8 cellular contexts compared by ENCODE assay signal in genomic region chr1:184152944-184153343, GRCh38.
DNase-seq lines count a peak whose midpoint lies in the region; ATAC-seq and TF ChIP-seq lines count a peak whose summit lies in the region.

No MANE protein-coding gene starts in this region.

- H3K4me1 ChIP-seq in GM23338 (ENCODE audit: insufficient read depth): peaks cover 11% of the 10 kb centered on the region; the same call in 1 of the 2 replicates
- H3K4me1 ChIP-seq in right atrium auricular region: peaks cover 0 to 41% of the 10 kb centered on the region in 2 donors

- no peak overlapping the region for H3K4me2 ChIP-seq in GM23338

- CTCF ChIA-PET in activated CD8-positive, alpha-beta T cell treated with anti-CD3 and anti-CD28 coated beads, Interleukin-2, amount 10 ng/mL, durations not matched to agents 7 days and 5 days (lab: Charles Lee): interaction anchor here (1.1 kb wide), 1 partner anchor 70 kb away, joined by 3 read pairs; no protein-coding TSS in a partner anchor
- CTCF ChIA-PET in activated naive CD4-positive, alpha-beta T cell treated with anti-CD3 and anti-CD28 coated beads, Interleukin-2, amount 10 ng/mL, durations not matched to agents 7 days and 5 days (lab: Charles Lee): no interaction called here

- H3K4me1 Mint-ChIP-seq in GM23338: peaks cover 38% of the 10 kb centered on the region
- H3K4me1 Mint-ChIP-seq in activated CD8-positive, alpha-beta T cell treated with anti-CD3 and anti-CD28 coated beads, Interleukin-2, amount 10 ng/mL, durations not matched to agents 7 days and 5 days (ENCODE audit: low read depth): peaks cover 9% of the 10 kb centered on the region
- peaks cover 7% of the 10 kb centered on the region for H3K4me1 Mint-ChIP-seq in activated naive CD4-positive, alpha-beta T cell treated with anti-CD3 and anti-CD28 coated beads, Interleukin-2, amount 10 ng/mL, durations not matched to agents 7 days and 5 days
- peaks cover 11% of the 10 kb centered on the region for H3K4me1 Mint-ChIP-seq in stimulated activated memory B cell treated with anti-CD40 and anti-IgM and Interleukin-4, amounts not matched to agents 10 μg/mL and 1 μg/mL and 100 μg/mL, for 72 hours

- no peaks in the 10 kb centered on the region for H3K36me3 ChIP-seq in GM23338 (ENCODE audit: insufficient read depth)
- H3K36me3 ChIP-seq in right atrium auricular region: no peaks in the 10 kb centered on the region

- H3K27me3 Mint-ChIP-seq in GM23338 (ENCODE audit: insufficient read depth, low read depth, poor library complexity): peaks cover 9% of the 10 kb centered on the region
- peaks cover 28% of the 10 kb centered on the region for H3K27me3 Mint-ChIP-seq in activated CD8-positive, alpha-beta T cell treated with anti-CD3 and anti-CD28 coated beads, Interleukin-2, amount 10 ng/mL, durations not matched to agents 7 days and 5 days (ENCODE audit: low read depth)
- peaks cover 45% of the 10 kb centered on the region for H3K27me3 Mint-ChIP-seq in activated naive CD4-positive, alpha-beta T cell treated with anti-CD3 and anti-CD28 coated beads, Interleukin-2, amount 10 ng/mL, durations not matched to agents 7 days and 5 days
- H3K27me3 Mint-ChIP-seq in stimulated activated memory B cell treated with anti-CD40 and anti-IgM and Interleukin-4, amounts not matched to agents 10 μg/mL and 1 μg/mL and 100 μg/mL, for 72 hours: peaks cover 39% of the 10 kb centered on the region

- no peaks in the 10 kb centered on the region for H3K9me2 ChIP-seq in GM23338 (ENCODE audit: insufficient read depth)

- H3K9me3 Mint-ChIP-seq in GM23338: no peaks in the 10 kb centered on the region
- H3K9me3 Mint-ChIP-seq in activated CD8-positive, alpha-beta T cell treated with anti-CD3 and anti-CD28 coated beads, Interleukin-2, amount 10 ng/mL, durations not matched to agents 7 days and 5 days (ENCODE audit: insufficient read depth): no peaks in the 10 kb centered on the region
- no peaks in the 10 kb centered on the region for H3K9me3 Mint-ChIP-seq in activated naive CD4-positive, alpha-beta T cell treated with anti-CD3 and anti-CD28 coated beads, Interleukin-2, amount 10 ng/mL, durations not matched to agents 7 days and 5 days
- H3K9me3 Mint-ChIP-seq in stimulated activated memory B cell treated with anti-CD40 and anti-IgM and Interleukin-4, amounts not matched to agents 10 μg/mL and 1 μg/mL and 100 μg/mL, for 72 hours: no peaks in the 10 kb centered on the region

- ATAC-seq in GM23338: no peak
- no peak for ATAC-seq in activated CD8-positive, alpha-beta T cell treated with anti-CD3 and anti-CD28 coated beads, Interleukin-2, amount 10 ng/mL, durations not matched to agents 7 days and 5 days
- no peak for ATAC-seq in stimulated activated memory B cell treated with anti-CD40 and anti-IgM and Interleukin-4, amounts not matched to agents 10 μg/mL and 1 μg/mL and 100 μg/mL, for 72 hours

- H3K36me3 Mint-ChIP-seq in GM23338 (ENCODE audit: low read depth): no peaks in the 10 kb centered on the region
- H3K36me3 Mint-ChIP-seq in activated CD8-positive, alpha-beta T cell treated with anti-CD3 and anti-CD28 coated beads, Interleukin-2, amount 10 ng/mL, durations not matched to agents 7 days and 5 days (ENCODE audit: low read depth): no peaks in the 10 kb centered on the region
- no peaks in the 10 kb centered on the region for H3K36me3 Mint-ChIP-seq in activated naive CD4-positive, alpha-beta T cell treated with anti-CD3 and anti-CD28 coated beads, Interleukin-2, amount 10 ng/mL, durations not matched to agents 7 days and 5 days
- H3K36me3 Mint-ChIP-seq in stimulated activated memory B cell treated with anti-CD40 and anti-IgM and Interleukin-4, amounts not matched to agents 10 μg/mL and 1 μg/mL and 100 μg/mL, for 72 hours: no peaks in the 10 kb centered on the region

- POLR2A ChIA-PET in activated CD8-positive, alpha-beta T cell treated with anti-CD3 and anti-CD28 coated beads, Interleukin-2, amount 10 ng/mL, durations not matched to agents 7 days and 5 days (lab: Charles Lee): no interaction called here

- no peaks in the 10 kb centered on the region for H3F3A ChIP-seq in GM23338 (replicated peaks; ENCODE audit: low read depth)

- no peak overlapping the region for H3K4me3 ChIP-seq in GM23338
- peak overlapping the region; percentile 17 to 40 for H3K4me3 ChIP-seq in right atrium auricular region
- peak overlapping the region; percentile 35 for H3K4me3 ChIP-seq in skeletal muscle cell (ENCODE audit: low read depth, low read length)

- no peaks in the 10 kb centered on the region for H3K9me3 ChIP-seq in right atrium auricular region

- H3K79me2 ChIP-seq in GM23338 (replicated peaks; ENCODE audit: insufficient read depth): no peaks in the 10 kb centered on the region

- no peak overlapping the region for H3K27ac Mint-ChIP-seq in GM23338
- H3K27ac Mint-ChIP-seq in activated CD8-positive, alpha-beta T cell treated with anti-CD3 and anti-CD28 coated beads, Interleukin-2, amount 10 ng/mL, durations not matched to agents 7 days and 5 days: no peak overlapping the region
- no peak overlapping the region for H3K27ac Mint-ChIP-seq in activated naive CD4-positive, alpha-beta T cell treated with anti-CD3 and anti-CD28 coated beads, Interleukin-2, amount 10 ng/mL, durations not matched to agents 7 days and 5 days
- H3K27ac Mint-ChIP-seq in stimulated activated memory B cell treated with anti-CD40 and anti-IgM and Interleukin-4, amounts not matched to agents 10 μg/mL and 1 μg/mL and 100 μg/mL, for 72 hours: no peak overlapping the region

- DNase-seq in GM23338 (ENCODE audit: low spot score) (no peak), right atrium auricular region (ENCODE audit: low spot score) (no peak), skeletal muscle cell (ENCODE audit: low read depth) (no peak), amygdala (lab: John Stamatoyannopoulos, UW) (no peak), NCI-H345 treated with DMSO at 0.1 percent for 48 hours (lab: John Stamatoyannopoulos, UW; ENCODE audit: unreplicated experiment) (no peak)
- no peak for DNase-seq in activated CD8-positive, alpha-beta T cell treated with anti-CD3 and anti-CD28 coated beads, Interleukin-2, amount 10 ng/mL, durations not matched to agents 7 days and 5 days
- no peak for DNase-seq in activated naive CD4-positive, alpha-beta T cell treated with anti-CD3 and anti-CD28 coated beads, Interleukin-2, amount 10 ng/mL, durations not matched to agents 7 days and 5 days

- H3K27ac ChIP-seq in GM23338 (ENCODE audit: low read depth) (no peak overlapping the region), right atrium auricular region (peak overlapping the region; percentile 52 to 72)

- H2AFZ ChIP-seq in GM23338: peak overlapping the region; percentile 84

- H3K27me3 ChIP-seq in GM23338 (ENCODE audit: insufficient read depth) (no peaks in the 10 kb centered on the region), right atrium auricular region (no peaks in the 10 kb centered on the region)

- no peak for TF ChIP-seq CTCF in GM23338 (conservative IDR thresholded peaks at IDR 0.05; ENCODE audit: low read depth in 2 of 2)
- TF ChIP-seq CTCF in right atrium auricular region (IDR thresholded peaks at IDR 0.05): no peak

- no peaks in the 10 kb centered on the region for H4K20me1 ChIP-seq in GM23338 (replicated peaks; ENCODE audit: insufficient read depth)

- no peak overlapping the region for H3K4me3 Mint-ChIP-seq in GM23338
- H3K4me3 Mint-ChIP-seq in activated CD8-positive, alpha-beta T cell treated with anti-CD3 and anti-CD28 coated beads, Interleukin-2, amount 10 ng/mL, durations not matched to agents 7 days and 5 days: peak overlapping the region; percentile 3
- no peak overlapping the region for H3K4me3 Mint-ChIP-seq in activated naive CD4-positive, alpha-beta T cell treated with anti-CD3 and anti-CD28 coated beads, Interleukin-2, amount 10 ng/mL, durations not matched to agents 7 days and 5 days
- H3K4me3 Mint-ChIP-seq in stimulated activated memory B cell treated with anti-CD40 and anti-IgM and Interleukin-4, amounts not matched to agents 10 μg/mL and 1 μg/mL and 100 μg/mL, for 72 hours: no peak overlapping the region

TF ChIP-seq in GM23338, 12 proteins besides CTCF, POLR2A, EP300 and RAD21 (continues in another document):
- TF ChIP-seq JUNB (IDR thresholded peaks at IDR 0.05; ENCODE audit: unreplicated experiment): no peak
- TF ChIP-seq ZNF331 (CRISPR knock-in tag; IDR thresholded peaks at IDR 0.05; ENCODE audit: low read depth): no peak
